ENCODE assay signal across 13 cellular contexts in the genomic region with DNA sequence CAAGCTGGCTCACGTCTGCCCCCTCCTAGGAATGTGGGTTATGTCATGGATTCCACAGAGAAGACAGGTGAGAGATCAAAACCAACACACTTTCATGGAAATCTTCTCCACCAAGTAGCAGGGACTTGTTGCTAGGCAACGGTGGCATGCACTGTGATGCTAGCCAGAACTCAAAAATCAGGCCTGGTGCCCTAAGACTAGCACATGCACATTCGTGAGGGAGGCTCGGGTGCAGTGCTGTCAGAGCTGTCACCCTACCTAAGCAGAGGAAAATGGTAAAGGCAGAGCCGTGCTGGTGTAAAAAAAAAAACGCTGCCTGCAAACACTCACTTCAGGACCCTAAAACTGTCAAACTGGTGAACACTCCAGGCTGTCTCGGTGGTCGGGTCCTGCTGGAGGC. TPM values are rescaled to one million over a fixed set of nuclear protein-coding genes. Genes with fewer than 3 reads are reported as not detected.
"Had no signal": no experiment of that assay in that cellular context is flagged by ENCODE, and none has a peak within 500 bp of the region (broad histone marks: within the 10 kb centered on the region; RNA-seq: fewer than 3 reads in every experiment).

No MANE protein-coding gene starts in this region.

RNA-seq across cellular contexts. Expression of a gene that starts 52.2 kb away (rescaled TPM):
- total RNA-seq: stomach, subcutaneous adipose tissue, suprapubic skin, temporal lobe, thoracic aorta, thyroid gland, tibial nerve, transverse colon, upper lobe of right lung, ureter, urinary bladder, uterus, vagina had no signal
